ENCODE assay signal across 28 cellular contexts in genomic region chr13:38775085-38775484, GRCh38.
"Had no signal": no experiment of that assay in that cellular context is flagged by ENCODE, and none has a peak within 500 bp of the region (broad histone marks: within the 10 kb centered on the region; RNA-seq: fewer than 3 reads in every experiment).

No MANE protein-coding gene starts in this region.

- H3K27me3 Mint-ChIP-seq: stimulated activated naive CD8-positive, alpha-beta T cell treated with anti-CD3 and anti-CD28 coated beads, Interleukin-15, amount 100 ng/mL, for 72 hours; stimulated activated naive CD8-positive, alpha-beta T cell treated with anti-CD3 and anti-CD28 coated beads, Interleukin-15, Interleukin-2, amounts not matched to agents 100 ng/mL and 50 ng/mL, for 24 hours; type B pancreatic cell had no signal

- H3K27ac Mint-ChIP-seq: stimulated activated effector memory CD8-positive, alpha-beta T cell treated with anti-CD3 and anti-CD28 coated beads, Interleukin-12 subunit alpha, Interleukin-12 subunit beta, amount 100 ng/mL, for 72 hours; stimulated activated memory B cell treated with anti-CD40 and anti-IgM and Interleukin-4, amounts not matched to agents 10 μg/mL and 1 μg/mL and 100 μg/mL, for 72 hours; stimulated activated naive B cell treated with anti-CD40 and anti-IgM and Interleukin-4, amounts not matched to agents 10 μg/mL and 1 μg/mL and 100 μg/mL, for 72 hours; stimulated activated naive CD8-positive, alpha-beta T cell treated with anti-CD3 and anti-CD28 coated beads, Interleukin-15, amount 100 ng/mL, for 72 hours; stimulated activated naive CD8-positive, alpha-beta T cell treated with anti-CD3 and anti-CD28 coated beads, Interleukin-15, Interleukin-2, amounts not matched to agents 100 ng/mL and 50 ng/mL, for 24 hours; type B pancreatic cell had no signal

- H3K4me3 ChIP-seq: stomach, suprapubic skin, testis, thoracic aorta, thyroid gland, tibial artery, tibial nerve, transverse colon, upper lobe of left lung, upper lobe of right lung, uterus, vagina had no signal

- H3K4me1 ChIP-seq: suprapubic skin, testis, thyroid gland, tibial artery, tibial nerve, transverse colon, upper lobe of left lung, upper lobe of right lung, uterus, vagina had no signal

- H3K36me3 ChIP-seq: stomach, suprapubic skin, thoracic aorta, thyroid gland, tibial artery, tibial nerve, transverse colon, upper lobe of left lung, upper lobe of right lung, uterus, vagina had no signal

- H3K27ac ChIP-seq: stomach, suprapubic skin, testis, thoracic aorta, thyroid gland, tibial artery, tibial nerve, transverse colon, upper lobe of left lung, upper lobe of right lung, uterus, vagina had no signal

- H3K9me3 Mint-ChIP-seq: type B pancreatic cell had no signal

- H3K4me1 Mint-ChIP-seq: stimulated activated effector memory CD8-positive, alpha-beta T cell treated with anti-CD3 and anti-CD28 coated beads, Interleukin-12 subunit alpha, Interleukin-12 subunit beta, amount 100 ng/mL, for 72 hours; stimulated activated memory B cell treated with anti-CD40 and anti-IgM and Interleukin-4, amounts not matched to agents 10 μg/mL and 1 μg/mL and 100 μg/mL, for 72 hours; stimulated activated naive B cell treated with anti-CD40 and anti-IgM and Interleukin-4, amounts not matched to agents 10 μg/mL and 1 μg/mL and 100 μg/mL, for 72 hours; stimulated activated naive CD8-positive, alpha-beta T cell treated with anti-CD3 and anti-CD28 coated beads, Interleukin-15, amount 100 ng/mL, for 72 hours had no signal

- DNase-seq: stimulated activated CD4-positive, alpha-beta T cell treated with anti-CD3 and anti-CD28 coated beads, Interleukin-2, amount 100 ng/mL, for 48 hours; stimulated activated CD4-positive, alpha-beta T cell treated with anti-CD3 and anti-CD28 coated beads, Interleukin-4, amount 100 ng/mL, for 1 hour; stimulated activated CD4-positive, alpha-beta T cell treated with anti-CD3 and anti-CD28 coated beads, Interleukin-4, amount 100 ng/mL, for 24 hours; stimulated activated CD4-positive, alpha-beta T cell treated with anti-CD3 and anti-CD28 coated beads, Interleukin-4, amount 100 ng/mL, for 4 hours; stimulated activated CD8-positive, alpha-beta memory T cell treated with anti-CD3 and anti-CD28 coated beads, Interleukin-4, amount 100 ng/mL, for 48 hours; stimulated activated naive B cell treated with anti-CD40 and anti-IgM and Interleukin-4, amounts not matched to agents 10 μg/mL and 1 μg/mL and 100 μg/mL, for 72 hours; stimulated activated naive CD4-positive, alpha-beta T cell; stimulated activated naive CD4-positive, alpha-beta T cell treated with Interleukin-2 at 50 U/mL for 16 hours; stimulated activated naive CD8-positive, alpha-beta T cell treated with anti-CD3 and anti-CD28 coated beads, Interleukin-15, amount 100 ng/mL, for 72 hours; stimulated activated naive CD8-positive, alpha-beta T cell treated with anti-CD3 and anti-CD28 coated beads, Interleukin-15, Interleukin-2, amounts not matched to agents 100 U/mL and 50 U/mL, for 24 hours; stomach; substantia nigra; testis; thyroid gland; tibial artery; transverse colon; trophoblast cell; upper lobe of left lung; upper lobe of right lung; uterus had no signal

- H3K36me3 Mint-ChIP-seq: stimulated activated effector memory CD8-positive, alpha-beta T cell treated with anti-CD3 and anti-CD28 coated beads, Interleukin-12 subunit alpha, Interleukin-12 subunit beta, amount 100 ng/mL, for 72 hours; stimulated activated memory B cell treated with anti-CD40 and anti-IgM and Interleukin-4, amounts not matched to agents 10 μg/mL and 1 μg/mL and 100 μg/mL, for 72 hours; stimulated activated naive B cell treated with anti-CD40 and anti-IgM and Interleukin-4, amounts not matched to agents 10 μg/mL and 1 μg/mL and 100 μg/mL, for 72 hours had no signal

- ATAC-seq: stimulated activated effector memory CD8-positive, alpha-beta T cell treated with anti-CD3 and anti-CD28 coated beads, Interleukin-12 subunit alpha, Interleukin-12 subunit beta, amount 100 ng/mL, for 72 hours; stimulated activated memory B cell treated with anti-CD40 and anti-IgM and Interleukin-4, amounts not matched to agents 10 μg/mL and 1 μg/mL and 100 μg/mL, for 72 hours; stimulated activated naive B cell treated with anti-CD40 and anti-IgM and Interleukin-4, amounts not matched to agents 10 μg/mL and 1 μg/mL and 100 μg/mL, for 72 hours; stimulated activated naive CD8-positive, alpha-beta T cell treated with anti-CD3 and anti-CD28 coated beads, Interleukin-15, amount 100 ng/mL, for 72 hours; stimulated activated naive CD8-positive, alpha-beta T cell treated with anti-CD3 and anti-CD28 coated beads, Interleukin-15, Interleukin-2, amounts not matched to agents 100 U/mL and 50 U/mL, for 24 hours; upper lobe of right lung had no signal

- H3K27me3 ChIP-seq: stomach, suprapubic skin, testis, thyroid gland, tibial artery, tibial nerve, transverse colon, upper lobe of left lung, upper lobe of right lung, uterus, vagina had no signal

- H3K9me3 ChIP-seq: stomach, suprapubic skin, testis, thoracic aorta, thyroid gland, tibial artery, transverse colon, upper lobe of left lung, upper lobe of right lung, uterus, vagina had no signal

- H3K4me3 Mint-ChIP-seq: stimulated activated effector memory CD8-positive, alpha-beta T cell treated with anti-CD3 and anti-CD28 coated beads, Interleukin-12 subunit alpha, Interleukin-12 subunit beta, amount 100 ng/mL, for 72 hours; stimulated activated memory B cell treated with anti-CD40 and anti-IgM and Interleukin-4, amounts not matched to agents 10 μg/mL and 1 μg/mL and 100 μg/mL, for 72 hours; stimulated activated naive B cell treated with anti-CD40 and anti-IgM and Interleukin-4, amounts not matched to agents 10 μg/mL and 1 μg/mL and 100 μg/mL, for 72 hours; stimulated activated naive CD8-positive, alpha-beta T cell treated with anti-CD3 and anti-CD28 coated beads, Interleukin-15, amount 100 ng/mL, for 72 hours; stimulated activated naive CD8-positive, alpha-beta T cell treated with anti-CD3 and anti-CD28 coated beads, Interleukin-15, Interleukin-2, amounts not matched to agents 100 ng/mL and 50 ng/mL, for 24 hours; type B pancreatic cell had no signal
